1 cellular context compared by ENCODE assay signal in genomic region chr7:150388709-150389531, GRCh38.
TF ChIP-seq lines count a peak whose summit lies in the region.

No MANE protein-coding gene starts in this region.

TF ChIP-seq in HepG2, 621 proteins besides CTCF, POLR2A, EP300 and RAD21 (continued from another document and continues in another):
- no peak for TF ChIP-seq MTA3 (CRISPR knock-in tag; IDR thresholded peaks at IDR 0.05)
- peak; percentile 100 for TF ChIP-seq TFE3 (CRISPR knock-in tag; IDR thresholded peaks at IDR 0.05)
- TF ChIP-seq HBP1 (CRISPR knock-in tag; IDR thresholded peaks at IDR 0.05; ENCODE audit: low read depth), result peak; percentile 55; the same call in 1 of the 2 replicates
- peak; percentile 73; the same call in 1 of the 2 replicates for TF ChIP-seq ZNF614 (CRISPR knock-in tag; IDR thresholded peaks at IDR 0.05; ENCODE audit: borderline replicate concordance)
- no peak for TF ChIP-seq CENPT (CRISPR knock-in tag; IDR thresholded peaks at IDR 0.05; ENCODE audit: low read depth)
- TF ChIP-seq MAFK (conservative IDR thresholded peaks at IDR 0.05 in 1 of 2, IDR thresholded peaks at IDR 0.05 in 1 of 2; ENCODE audit: low read length in 2 of 2), result no peak
- no peak for TF ChIP-seq ZBTB21 (CRISPR knock-in tag; IDR thresholded peaks at IDR 0.05)
- 0 out of 2 replicates have a peak, but pooled peaks have one; percentile 40 for TF ChIP-seq HES4 (CRISPR knock-in tag; IDR thresholded peaks at IDR 0.05; ENCODE audit: borderline replicate concordance)
- peak; percentile 58; the same call in 1 of the 2 replicates for TF ChIP-seq ARID3A (IDR thresholded peaks at IDR 0.05; ENCODE audit: low read depth, low read length)
- TF ChIP-seq SAP130 (CRISPR knock-in tag; IDR thresholded peaks at IDR 0.05; ENCODE audit: low read depth), result peak; percentile 90
- 0 out of 2 replicates have a peak, but pooled peaks have one; percentile 23 for TF ChIP-seq FOXM1 (CRISPR knock-in tag; IDR thresholded peaks at IDR 0.05)
- no peak for TF ChIP-seq LRRFIP1 (CRISPR knock-in tag; conservative IDR thresholded peaks at IDR 0.05)
- peak; percentile 89 for TF ChIP-seq KLF6 (CRISPR knock-in tag; IDR thresholded peaks at IDR 0.05)
- TF ChIP-seq ZNF414 (CRISPR knock-in tag; IDR thresholded peaks at IDR 0.05), result no peak
- TF ChIP-seq LBX2 (CRISPR knock-in tag; IDR thresholded peaks at IDR 0.05; ENCODE audit: borderline replicate concordance), result peak; percentile 45; the same call in 1 of the 2 replicates
- no peak for TF ChIP-seq IKZF4 (CRISPR knock-in tag; IDR thresholded peaks at IDR 0.05; ENCODE audit: borderline replicate concordance, low read depth, not compliant biosample characterization)
- no peak for TF ChIP-seq NCOA5 (CRISPR knock-in tag; IDR thresholded peaks at IDR 0.05)
- peak; percentile 70; the same call in 1 of the 2 replicates for TF ChIP-seq HNF4G (IDR thresholded peaks at IDR 0.05; ENCODE audit: borderline replicate concordance, low read depth, low read length)
- no peak; the same call in 1 of the 2 replicates for TF ChIP-seq HNF4G (CRISPR knock-in tag; IDR thresholded peaks at IDR 0.05; ENCODE audit: borderline replicate concordance, low read depth)
- TF ChIP-seq GABPB1 (CRISPR knock-in tag; IDR thresholded peaks at IDR 0.05), result peak; percentile 77
- TF ChIP-seq NAIF1 (CRISPR knock-in tag; IDR thresholded peaks at IDR 0.05; ENCODE audit: borderline replicate concordance), result peak; percentile 51; the same call in 1 of the 2 replicates
- TF ChIP-seq ZNF430 (CRISPR knock-in tag; IDR thresholded peaks at IDR 0.05), result peak; percentile 44; the same call in 1 of the 2 replicates
- peak; percentile 76; the same call in 1 of the 2 replicates for TF ChIP-seq ZNF749 (CRISPR knock-in tag; IDR thresholded peaks at IDR 0.05; ENCODE audit: borderline replicate concordance)
- no peak for TF ChIP-seq MAFG (CRISPR knock-in tag; IDR thresholded peaks at IDR 0.05)
- no peak for TF ChIP-seq EED (CRISPR knock-in tag; IDR thresholded peaks at IDR 0.05)
- no peak for TF ChIP-seq CC2D1A (CRISPR knock-in tag; IDR thresholded peaks at IDR 0.05)
- peak; percentile 93; the same call in 1 of the 2 replicates for TF ChIP-seq KAT7 (CRISPR knock-in tag; IDR thresholded peaks at IDR 0.05; ENCODE audit: borderline replicate concordance)
- TF ChIP-seq CREB1 (IDR thresholded peaks at IDR 0.05), result no peak
- TF ChIP-seq CREB1 (CRISPR knock-in tag; IDR thresholded peaks at IDR 0.05), result peak; percentile 69; the same call in 1 of the 2 replicates
- TF ChIP-seq ETS1 (CRISPR knock-in tag; IDR thresholded peaks at IDR 0.05), result no peak
- TF ChIP-seq ZNF580 (CRISPR knock-in tag; IDR thresholded peaks at IDR 0.05; ENCODE audit: borderline replicate concordance, low read depth), result peak; percentile 99
- peak; percentile 73 for TF ChIP-seq ASH2L (IDR thresholded peaks at IDR 0.05; ENCODE audit: insufficient read length, low read depth, low read length)
- TF ChIP-seq MAF1 (CRISPR knock-in tag; IDR thresholded peaks at IDR 0.05; ENCODE audit: borderline replicate concordance), result peak; percentile 51; the same call in 1 of the 2 replicates
- TF ChIP-seq ZNF766 (CRISPR knock-in tag; IDR thresholded peaks at IDR 0.05; ENCODE audit: borderline replicate concordance), result peak; percentile 92
- TF ChIP-seq SRSF9 (IDR thresholded peaks at IDR 0.05; ENCODE audit: borderline replicate concordance, insufficient read depth, low read depth, low read length, poor library complexity, severe bottlenecking), result no peak
- TF ChIP-seq ARNT (IDR thresholded peaks at IDR 0.05), result no peak
- no peak for TF ChIP-seq ZNF672 (CRISPR knock-in tag; IDR thresholded peaks at IDR 0.05)
- TF ChIP-seq ZSCAN5A (CRISPR knock-in tag; IDR thresholded peaks at IDR 0.05; ENCODE audit: borderline replicate concordance), result peak; percentile 75; the same call in 1 of the 2 replicates
- peak; percentile 76; the same call in 1 of the 2 replicates for TF ChIP-seq FOXK1 (CRISPR knock-in tag; IDR thresholded peaks at IDR 0.05; ENCODE audit: borderline replicate concordance, low read depth)
- TF ChIP-seq GRHL1 (CRISPR knock-in tag; conservative IDR thresholded peaks at IDR 0.05), result no peak
- TF ChIP-seq RORA (CRISPR knock-in tag; IDR thresholded peaks at IDR 0.05), result no peak
- TF ChIP-seq KAT2B (IDR thresholded peaks at IDR 0.05; ENCODE audit: borderline replicate concordance, low read depth, low read length), result no peak
- TF ChIP-seq ZXDC (CRISPR knock-in tag; IDR thresholded peaks at IDR 0.05), result peak; percentile 55
- peak; percentile 78; the same call in 1 of the 2 replicates for TF ChIP-seq FOXC1 (CRISPR knock-in tag; IDR thresholded peaks at IDR 0.05; ENCODE audit: borderline replicate concordance)
- TF ChIP-seq KLF16 (CRISPR knock-in tag; IDR thresholded peaks at IDR 0.05), result peak in 1 of 2 experiments; percentile 96; a peak in 2 of 4 replicates
